31 cellular contexts compared by ENCODE assay signal in genomic region chr5:149847611-149848010, GRCh38.
"Had no signal": no experiment of that assay in that cellular context is flagged by ENCODE, and none has a peak within 500 bp of the region (broad histone marks: within the 10 kb centered on the region; RNA-seq: fewer than 3 reads in every experiment).

No MANE protein-coding gene starts in this region.

- H3K27ac Mint-ChIP-seq: activated CD4-positive, alpha-beta memory T cell treated with anti-CD3 and anti-CD28 coated beads, Interleukin-2, amount 10 ng/mL, durations not matched to agents 7 days and 5 days; activated CD4-positive, alpha-beta T cell treated with anti-CD3 and anti-CD28 coated beads, Interleukin-2, amount 10 ng/mL, durations not matched to agents 7 days and 5 days; activated naive CD8-positive, alpha-beta T cell; activated T-helper 17 cell treated with anti-CD3 and anti-CD28 coated beads, Interleukin-2, amount 50 U/mL, for 72 hours; dendritic cell treated with granulocyte-macrophage colony-stimulating factor and Interleukin-4, amounts not matched to agents 40 ng/mL and 50 ng/mL, for 4 days; endodermal cell had no signal

- H3K9me3 ChIP-seq: esophagus muscularis mucosa, gastrocnemius medialis, heart left ventricle had no signal

- H3K4me1 ChIP-seq: foreskin keratinocyte, gastrocnemius medialis had no signal

- H3K4me3 Mint-ChIP-seq: activated CD4-positive, alpha-beta memory T cell treated with anti-CD3 and anti-CD28 coated beads, Interleukin-2, amount 10 ng/mL, durations not matched to agents 7 days and 5 days; activated CD4-positive, alpha-beta T cell treated with anti-CD3 and anti-CD28 coated beads, Interleukin-2, amount 10 ng/mL, durations not matched to agents 7 days and 5 days; activated naive CD8-positive, alpha-beta T cell; activated T-cell treated with anti-CD3 and anti-CD28 coated beads, Interleukin-2, amount 50 U/mL, for 4 hours; activated T-helper 17 cell treated with anti-CD3 and anti-CD28 coated beads, Interleukin-2, amount 50 U/mL, for 72 hours; dendritic cell treated with granulocyte-macrophage colony-stimulating factor and Interleukin-4, amounts not matched to agents 40 ng/mL and 50 ng/mL, for 4 days; endodermal cell had no signal

- ATAC-seq: activated T-cell treated with anti-CD3 and anti-CD28 coated beads, Interleukin-2, amount 50 U/mL, for 4 hours; activated T-helper 17 cell treated with anti-CD3 and anti-CD28 coated beads, Interleukin-2, amount 50 U/mL, for 72 hours; foreskin keratinocyte; gastrocnemius medialis; heart left ventricle had no signal

- DNase-seq: activated CD4-positive, alpha-beta memory T cell treated with anti-CD3 and anti-CD28 coated beads, Interleukin-2, amount 10 ng/mL, durations not matched to agents 7 days and 5 days; activated CD4-positive, alpha-beta T cell treated with anti-CD3 and anti-CD28 coated beads for 4 hours; activated CD4-positive, alpha-beta T cell treated with anti-CD3 and anti-CD28 coated beads, Interleukin-2, amount 10 ng/mL, durations not matched to agents 7 days and 5 days; activated CD4-positive, alpha-beta T cell treated with anti-CD3 and anti-CD28 coated beads, Interleukin-2, amount 50 U/mL, for 4 hours; activated CD4-positive, CD25-positive, alpha-beta regulatory T cell; activated CD4-positive, CD25-positive, alpha-beta regulatory T cell treated with anti-CD3 and anti-CD28 coated beads, Interleukin-2, amount 50 U/mL, for 72 hours; activated CD8-positive, alpha-beta memory T cell treated with anti-CD3 and anti-CD28 coated beads for 24 hours; activated effector memory CD4-positive, alpha-beta T cell treated with Interleukin-2 at 50 U/mL for 16 hours; activated gamma-delta T cell treated with Interleukin-2 at 50 U/mL for 16 hours; activated naive CD4-positive, alpha-beta T cell treated with anti-CD3 and anti-CD28 coated beads, Interleukin-2, amount 50 U/mL, for 16 hours; activated naive CD4-positive, alpha-beta T cell treated with Interleukin-2 at 50 U/mL for 16 hours; activated T-cell treated with anti-CD3 and anti-CD28 coated beads, Interleukin-2, amount 50 U/mL, for 4 hours; amniotic stem cell; anterior cingulate cortex; caudate nucleus; cerebellar nuclear complex; dorsolateral prefrontal cortex; effector memory CD4-positive, alpha-beta T cell; endodermal cell; erythroblast; foreskin keratinocyte; gastrocnemius medialis; glutamatergic neuron; heart left ventricle; T-helper 1 cell; T-helper 2 cell had no signal

- H3K4me3 ChIP-seq: coronary artery, dorsolateral prefrontal cortex, esophagus muscularis mucosa, gastrocnemius medialis, heart left ventricle had no signal

- H3K27me3 ChIP-seq: dorsolateral prefrontal cortex, esophagus muscularis mucosa, foreskin keratinocyte, gastrocnemius medialis, heart left ventricle had no signal

- H3K4me1 Mint-ChIP-seq: activated CD4-positive, alpha-beta T cell treated with anti-CD3 and anti-CD28 coated beads, Interleukin-2, amount 10 ng/mL, durations not matched to agents 7 days and 5 days; activated T-helper 17 cell treated with anti-CD3 and anti-CD28 coated beads, Interleukin-2, amount 50 U/mL, for 72 hours had no signal

- H3K27me3 Mint-ChIP-seq: activated CD4-positive, alpha-beta memory T cell treated with anti-CD3 and anti-CD28 coated beads, Interleukin-2, amount 10 ng/mL, durations not matched to agents 7 days and 5 days; activated CD4-positive, alpha-beta T cell treated with anti-CD3 and anti-CD28 coated beads, Interleukin-2, amount 10 ng/mL, durations not matched to agents 7 days and 5 days; activated naive CD8-positive, alpha-beta T cell; activated T-helper 17 cell treated with anti-CD3 and anti-CD28 coated beads, Interleukin-2, amount 50 U/mL, for 72 hours; dendritic cell treated with granulocyte-macrophage colony-stimulating factor and Interleukin-4, amounts not matched to agents 40 ng/mL and 50 ng/mL, for 4 days had no signal

- H3K27ac ChIP-seq: coronary artery, dorsolateral prefrontal cortex, esophagus muscularis mucosa, foreskin keratinocyte, gastrocnemius medialis, heart left ventricle had no signal

- H3K9me3 Mint-ChIP-seq: activated CD4-positive, alpha-beta memory T cell treated with anti-CD3 and anti-CD28 coated beads, Interleukin-2, amount 10 ng/mL, durations not matched to agents 7 days and 5 days; activated CD4-positive, alpha-beta T cell treated with anti-CD3 and anti-CD28 coated beads, Interleukin-2, amount 10 ng/mL, durations not matched to agents 7 days and 5 days; activated T-cell treated with anti-CD3 and anti-CD28 coated beads, Interleukin-2, amount 50 U/mL, for 4 hours; activated T-helper 17 cell treated with anti-CD3 and anti-CD28 coated beads, Interleukin-2, amount 50 U/mL, for 72 hours; dendritic cell treated with granulocyte-macrophage colony-stimulating factor and Interleukin-4, amounts not matched to agents 40 ng/mL and 50 ng/mL, for 4 days; endodermal cell had no signal
